1 cellular context compared by ENCODE assay signal in genomic region chr1:3786468-3787346, GRCh38.
TF ChIP-seq lines count a peak whose summit lies in the region.

No MANE protein-coding gene starts in this region.

TF ChIP-seq in HepG2, 621 proteins besides CTCF, POLR2A, EP300 and RAD21:
- TF ChIP-seq ZNF33A (CRISPR knock-in tag; IDR thresholded peaks at IDR 0.05; ENCODE audit: borderline replicate concordance) (no peak), AGO2 (optimal IDR thresholded peaks at IDR 0.05; ENCODE audit: low read depth, low read length) (peak; percentile 68), ZC3H13 (CRISPR knock-in tag; IDR thresholded peaks at IDR 0.05) (0 out of 2 replicates have a peak, but pooled peaks have one; percentile 36), ZBTB26 (CRISPR knock-in tag; IDR thresholded peaks at IDR 0.05; ENCODE audit: borderline replicate concordance) (no peak)
